ENCODE assay signal across 2 cellular contexts in the genomic region with DNA sequence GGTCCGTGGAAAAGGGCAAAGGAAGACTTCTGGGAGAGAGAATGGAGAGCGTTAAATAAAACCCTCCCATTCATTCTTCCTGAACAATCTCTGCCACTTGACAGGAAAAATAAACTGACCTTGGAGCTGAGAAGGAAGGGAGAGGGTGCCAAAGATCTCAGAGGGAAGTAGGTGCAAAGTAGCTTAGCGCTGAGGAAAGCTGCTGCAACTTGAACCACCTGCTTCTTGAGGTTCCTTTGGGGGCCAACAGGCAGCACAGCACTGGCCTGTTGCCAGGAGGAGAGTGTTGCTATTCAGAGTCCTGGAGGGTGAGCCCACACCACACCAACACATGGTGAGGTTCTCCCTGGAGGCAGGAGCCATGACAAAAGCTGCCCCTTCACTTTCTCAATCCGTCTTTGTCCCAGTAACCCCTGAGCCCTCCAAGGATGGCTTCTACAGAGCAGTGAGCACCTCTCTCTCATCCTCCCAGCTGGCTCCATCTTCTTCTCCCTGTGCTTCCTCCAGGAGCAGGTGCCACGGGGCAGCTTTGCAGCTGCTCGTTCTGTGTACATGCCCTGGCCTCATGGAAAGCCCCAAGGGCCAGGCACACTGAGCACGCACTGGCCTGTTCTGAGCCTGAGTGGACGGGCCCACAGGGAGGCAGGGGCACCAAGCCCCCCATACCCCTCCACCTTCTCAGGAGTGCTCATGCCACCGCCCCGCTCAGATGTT.
TF ChIP-seq lines count a peak whose summit lies in the region.

No MANE protein-coding gene starts in this region.

TF ChIP-seq in SK-N-SH treated with all-trans-retinoic acid at 6 μM for 48 hours, 23 proteins besides CTCF, POLR2A, EP300 and RAD21:
- TF ChIP-seq, protein P1, sequence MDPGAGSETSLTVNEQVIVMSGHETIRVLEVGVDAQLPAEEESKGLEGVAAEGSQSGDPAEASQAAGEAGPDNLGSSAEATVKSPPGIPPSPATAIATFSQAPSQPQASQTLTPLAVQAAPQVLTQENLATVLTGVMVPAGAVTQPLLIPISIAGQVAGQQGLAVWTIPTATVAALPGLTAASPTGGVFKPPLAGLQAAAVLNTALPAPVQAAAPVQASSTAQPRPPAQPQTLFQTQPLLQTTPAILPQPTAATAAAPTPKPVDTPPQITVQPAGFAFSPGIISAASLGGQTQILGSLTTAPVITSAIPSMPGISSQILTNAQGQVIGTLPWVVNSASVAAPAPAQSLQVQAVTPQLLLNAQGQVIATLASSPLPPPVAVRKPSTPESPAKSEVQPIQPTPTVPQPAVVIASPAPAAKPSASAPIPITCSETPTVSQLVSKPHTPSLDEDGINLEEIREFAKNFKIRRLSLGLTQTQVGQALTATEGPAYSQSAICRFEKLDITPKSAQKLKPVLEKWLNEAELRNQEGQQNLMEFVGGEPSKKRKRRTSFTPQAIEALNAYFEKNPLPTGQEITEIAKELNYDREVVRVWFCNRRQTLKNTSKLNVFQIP (CRISPR knock-in tag; IDR thresholded peaks at IDR 0.05; ENCODE audit: borderline replicate concordance, low read depth) = no peak
- no peak for TF ChIP-seq ZNF565 (CRISPR knock-in tag; conservative IDR thresholded peaks at IDR 0.05; ENCODE audit: low read depth)
- TF ChIP-seq ZNF70 (CRISPR knock-in tag; IDR thresholded peaks at IDR 0.05) = no peak
- TF ChIP-seq ZFP30 (CRISPR knock-in tag; IDR thresholded peaks at IDR 0.05) = no peak
- TF ChIP-seq, protein P2, sequence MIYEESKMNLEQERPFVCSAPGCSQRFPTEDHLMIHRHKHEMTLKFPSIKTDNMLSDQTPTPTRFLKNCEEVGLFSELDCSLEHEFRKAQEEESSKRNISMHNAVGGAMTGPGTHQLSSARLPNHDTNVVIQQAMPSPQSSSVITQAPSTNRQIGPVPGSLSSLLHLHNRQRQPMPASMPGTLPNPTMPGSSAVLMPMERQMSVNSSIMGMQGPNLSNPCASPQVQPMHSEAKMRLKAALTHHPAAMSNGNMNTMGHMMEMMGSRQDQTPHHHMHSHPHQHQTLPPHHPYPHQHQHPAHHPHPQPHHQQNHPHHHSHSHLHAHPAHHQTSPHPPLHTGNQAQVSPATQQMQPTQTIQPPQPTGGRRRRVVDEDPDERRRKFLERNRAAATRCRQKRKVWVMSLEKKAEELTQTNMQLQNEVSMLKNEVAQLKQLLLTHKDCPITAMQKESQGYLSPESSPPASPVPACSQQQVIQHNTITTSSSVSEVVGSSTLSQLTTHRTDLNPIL (CRISPR knock-in tag; IDR thresholded peaks at IDR 0.05; ENCODE audit: low read depth) = no peak
- TF ChIP-seq RARB (CRISPR knock-in tag; IDR thresholded peaks at IDR 0.05) = no peak
- TF ChIP-seq TOX (CRISPR knock-in tag; IDR thresholded peaks at IDR 0.05; ENCODE audit: borderline replicate concordance) = no peak
- TF ChIP-seq, protein P3, sequence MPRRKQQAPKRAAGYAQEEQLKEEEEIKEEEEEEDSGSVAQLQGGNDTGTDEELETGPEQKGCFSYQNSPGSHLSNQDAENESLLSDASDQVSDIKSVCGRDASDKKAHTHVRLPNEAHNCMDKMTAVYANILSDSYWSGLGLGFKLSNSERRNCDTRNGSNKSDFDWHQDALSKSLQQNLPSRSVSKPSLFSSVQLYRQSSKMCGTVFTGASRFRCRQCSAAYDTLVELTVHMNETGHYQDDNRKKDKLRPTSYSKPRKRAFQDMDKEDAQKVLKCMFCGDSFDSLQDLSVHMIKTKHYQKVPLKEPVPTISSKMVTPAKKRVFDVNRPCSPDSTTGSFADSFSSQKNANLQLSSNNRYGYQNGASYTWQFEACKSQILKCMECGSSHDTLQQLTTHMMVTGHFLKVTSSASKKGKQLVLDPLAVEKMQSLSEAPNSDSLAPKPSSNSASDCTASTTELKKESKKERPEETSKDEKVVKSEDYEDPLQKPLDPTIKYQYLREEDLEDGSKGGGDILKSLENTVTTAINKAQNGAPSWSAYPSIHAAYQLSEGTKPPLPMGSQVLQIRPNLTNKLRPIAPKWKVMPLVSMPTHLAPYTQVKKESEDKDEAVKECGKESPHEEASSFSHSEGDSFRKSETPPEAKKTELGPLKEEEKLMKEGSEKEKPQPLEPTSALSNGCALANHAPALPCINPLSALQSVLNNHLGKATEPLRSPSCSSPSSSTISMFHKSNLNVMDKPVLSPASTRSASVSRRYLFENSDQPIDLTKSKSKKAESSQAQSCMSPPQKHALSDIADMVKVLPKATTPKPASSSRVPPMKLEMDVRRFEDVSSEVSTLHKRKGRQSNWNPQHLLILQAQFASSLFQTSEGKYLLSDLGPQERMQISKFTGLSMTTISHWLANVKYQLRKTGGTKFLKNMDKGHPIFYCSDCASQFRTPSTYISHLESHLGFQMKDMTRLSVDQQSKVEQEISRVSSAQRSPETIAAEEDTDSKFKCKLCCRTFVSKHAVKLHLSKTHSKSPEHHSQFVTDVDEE (CRISPR knock-in tag; IDR thresholded peaks at IDR 0.05) = no peak
- TF ChIP-seq ISL1 (CRISPR knock-in tag; IDR thresholded peaks at IDR 0.05) = no peak
- no peak for TF ChIP-seq PPARA (CRISPR knock-in tag; IDR thresholded peaks at IDR 0.05; ENCODE audit: borderline replicate concordance)
- TF ChIP-seq CSRNP3 (CRISPR knock-in tag; IDR thresholded peaks at IDR 0.05) = no peak
- no peak for TF ChIP-seq OSR1 (CRISPR knock-in tag; IDR thresholded peaks at IDR 0.05)
- TF ChIP-seq BACH2 (CRISPR knock-in tag; IDR thresholded peaks at IDR 0.05; ENCODE audit: borderline replicate concordance) = no peak
- TF ChIP-seq, protein P4, sequence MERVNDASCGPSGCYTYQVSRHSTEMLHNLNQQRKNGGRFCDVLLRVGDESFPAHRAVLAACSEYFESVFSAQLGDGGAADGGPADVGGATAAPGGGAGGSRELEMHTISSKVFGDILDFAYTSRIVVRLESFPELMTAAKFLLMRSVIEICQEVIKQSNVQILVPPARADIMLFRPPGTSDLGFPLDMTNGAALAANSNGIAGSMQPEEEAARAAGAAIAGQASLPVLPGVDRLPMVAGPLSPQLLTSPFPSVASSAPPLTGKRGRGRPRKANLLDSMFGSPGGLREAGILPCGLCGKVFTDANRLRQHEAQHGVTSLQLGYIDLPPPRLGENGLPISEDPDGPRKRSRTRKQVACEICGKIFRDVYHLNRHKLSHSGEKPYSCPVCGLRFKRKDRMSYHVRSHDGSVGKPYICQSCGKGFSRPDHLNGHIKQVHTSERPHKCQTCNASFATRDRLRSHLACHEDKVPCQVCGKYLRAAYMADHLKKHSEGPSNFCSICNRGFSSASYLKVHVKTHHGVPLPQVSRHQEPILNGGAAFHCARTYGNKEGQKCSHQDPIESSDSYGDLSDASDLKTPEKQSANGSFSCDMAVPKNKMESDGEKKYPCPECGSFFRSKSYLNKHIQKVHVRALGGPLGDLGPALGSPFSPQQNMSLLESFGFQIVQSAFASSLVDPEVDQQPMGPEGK (CRISPR knock-in tag; IDR thresholded peaks at IDR 0.05; ENCODE audit: borderline replicate concordance) = no peak
- no peak for TF ChIP-seq ZC3H10 (CRISPR knock-in tag; IDR thresholded peaks at IDR 0.05)

TF ChIP-seq in SK-N-SH, 30 proteins besides CTCF, POLR2A, EP300 and RAD21:
- TF ChIP-seq REST (IDR thresholded peaks at IDR 0.05; ENCODE audit: low read depth, low read length) (no peak), ELF1 (IDR thresholded peaks at IDR 0.05) (no peak), YY1 (IDR thresholded peaks at IDR 0.05; ENCODE audit: low read depth) (no peak), GABPA (IDR thresholded peaks at IDR 0.05; ENCODE audit: low read depth) (no peak), SMC3 (IDR thresholded peaks at IDR 0.05; ENCODE audit: low read depth, low read length) (no peak), TAF1 (IDR thresholded peaks at IDR 0.05; ENCODE audit: borderline replicate concordance, low read depth, low read length) (no peak), POLR2AphosphoS5 (IDR thresholded peaks at IDR 0.05; ENCODE audit: low read depth, low read length) (no peak), TCF12 (IDR thresholded peaks at IDR 0.05) (no peak), CHD2 (IDR thresholded peaks at IDR 0.05; ENCODE audit: low read length, partially characterized antibody) (no peak), USF1 (IDR thresholded peaks at IDR 0.05; ENCODE audit: borderline replicate concordance, low read depth) (no peak), RXRA (IDR thresholded peaks at IDR 0.05; ENCODE audit: borderline replicate concordance, low read depth) (no peak), FOXM1 (IDR thresholded peaks at IDR 0.05; ENCODE audit: low read depth) (no peak), PBX3 (IDR thresholded peaks at IDR 0.05) (no peak)
- TF ChIP-seq, protein P5, sequence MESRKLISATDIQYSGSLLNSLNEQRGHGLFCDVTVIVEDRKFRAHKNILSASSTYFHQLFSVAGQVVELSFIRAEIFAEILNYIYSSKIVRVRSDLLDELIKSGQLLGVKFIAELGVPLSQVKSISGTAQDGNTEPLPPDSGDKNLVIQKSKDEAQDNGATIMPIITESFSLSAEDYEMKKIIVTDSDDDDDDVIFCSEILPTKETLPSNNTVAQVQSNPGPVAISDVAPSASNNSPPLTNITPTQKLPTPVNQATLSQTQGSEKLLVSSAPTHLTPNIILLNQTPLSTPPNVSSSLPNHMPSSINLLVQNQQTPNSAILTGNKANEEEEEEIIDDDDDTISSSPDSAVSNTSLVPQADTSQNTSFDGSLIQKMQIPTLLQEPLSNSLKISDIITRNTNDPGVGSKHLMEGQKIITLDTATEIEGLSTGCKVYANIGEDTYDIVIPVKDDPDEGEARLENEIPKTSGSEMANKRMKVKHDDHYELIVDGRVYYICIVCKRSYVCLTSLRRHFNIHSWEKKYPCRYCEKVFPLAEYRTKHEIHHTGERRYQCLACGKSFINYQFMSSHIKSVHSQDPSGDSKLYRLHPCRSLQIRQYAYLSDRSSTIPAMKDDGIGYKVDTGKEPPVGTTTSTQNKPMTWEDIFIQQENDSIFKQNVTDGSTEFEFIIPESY (IDR thresholded peaks at IDR 0.05; ENCODE audit: borderline replicate concordance, low read depth) = no peak
